In the genomic region with DNA sequence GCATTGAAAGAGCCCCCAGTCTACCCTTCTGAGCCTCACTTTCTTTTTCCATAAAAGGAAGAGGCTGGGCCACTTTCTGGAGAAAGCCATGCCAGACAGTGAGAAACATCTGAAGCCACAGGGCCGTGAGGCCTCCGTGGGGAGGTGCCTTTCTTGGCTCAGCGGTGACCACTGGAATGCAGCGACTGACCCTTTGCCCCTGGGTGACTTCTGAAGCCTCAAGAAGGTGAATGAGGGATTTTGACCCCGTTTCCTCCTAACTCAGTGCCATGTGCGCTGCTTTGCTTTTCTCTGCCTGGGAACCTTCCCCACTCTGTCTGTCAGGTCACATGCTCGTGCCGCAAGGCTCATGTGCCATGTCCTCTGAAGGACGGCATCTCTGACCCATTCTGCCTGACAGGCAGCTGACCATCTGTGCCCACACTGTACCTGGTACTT, we compare ENCODE assay signal across 2 cellular contexts.
TF ChIP-seq lines count a peak whose summit lies in the region.

No MANE protein-coding gene starts in this region.

TF ChIP-seq in H1, 55 proteins besides CTCF, POLR2A, EP300 and RAD21 (continued from another document):
- TF ChIP-seq SP2 (IDR thresholded peaks at IDR 0.05; ENCODE audit: low read length) (no peak), JUN (IDR thresholded peaks at IDR 0.05; ENCODE audit: low read depth, low read length) (no peak), SIRT6 (IDR thresholded peaks at IDR 0.05; ENCODE audit: low read length) (no peak), NANOG (IDR thresholded peaks at IDR 0.05; ENCODE audit: insufficient read depth, low read depth, low read length, poor library complexity, severe bottlenecking) (no peak), SIN3A (conservative IDR thresholded peaks at IDR 0.05 in 1 of 2, IDR thresholded peaks at IDR 0.05 in 1 of 2; ENCODE audit: low read depth in 1 of 2, low read length in 2 of 2) (no peak)

TF ChIP-seq in liver, 16 proteins besides CTCF, POLR2A, EP300 and RAD21 (continued from another document):
- TF ChIP-seq, protein P1, sequence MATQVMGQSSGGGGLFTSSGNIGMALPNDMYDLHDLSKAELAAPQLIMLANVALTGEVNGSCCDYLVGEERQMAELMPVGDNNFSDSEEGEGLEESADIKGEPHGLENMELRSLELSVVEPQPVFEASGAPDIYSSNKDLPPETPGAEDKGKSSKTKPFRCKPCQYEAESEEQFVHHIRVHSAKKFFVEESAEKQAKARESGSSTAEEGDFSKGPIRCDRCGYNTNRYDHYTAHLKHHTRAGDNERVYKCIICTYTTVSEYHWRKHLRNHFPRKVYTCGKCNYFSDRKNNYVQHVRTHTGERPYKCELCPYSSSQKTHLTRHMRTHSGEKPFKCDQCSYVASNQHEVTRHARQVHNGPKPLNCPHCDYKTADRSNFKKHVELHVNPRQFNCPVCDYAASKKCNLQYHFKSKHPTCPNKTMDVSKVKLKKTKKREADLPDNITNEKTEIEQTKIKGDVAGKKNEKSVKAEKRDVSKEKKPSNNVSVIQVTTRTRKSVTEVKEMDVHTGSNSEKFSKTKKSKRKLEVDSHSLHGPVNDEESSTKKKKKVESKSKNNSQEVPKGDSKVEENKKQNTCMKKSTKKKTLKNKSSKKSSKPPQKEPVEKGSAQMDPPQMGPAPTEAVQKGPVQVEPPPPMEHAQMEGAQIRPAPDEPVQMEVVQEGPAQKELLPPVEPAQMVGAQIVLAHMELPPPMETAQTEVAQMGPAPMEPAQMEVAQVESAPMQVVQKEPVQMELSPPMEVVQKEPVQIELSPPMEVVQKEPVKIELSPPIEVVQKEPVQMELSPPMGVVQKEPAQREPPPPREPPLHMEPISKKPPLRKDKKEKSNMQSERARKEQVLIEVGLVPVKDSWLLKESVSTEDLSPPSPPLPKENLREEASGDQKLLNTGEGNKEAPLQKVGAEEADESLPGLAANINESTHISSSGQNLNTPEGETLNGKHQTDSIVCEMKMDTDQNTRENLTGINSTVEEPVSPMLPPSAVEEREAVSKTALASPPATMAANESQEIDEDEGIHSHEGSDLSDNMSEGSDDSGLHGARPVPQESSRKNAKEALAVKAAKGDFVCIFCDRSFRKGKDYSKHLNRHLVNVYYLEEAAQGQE (IDR thresholded peaks at IDR 0.05), result no peak
